ENCODE assay signal across 26 cellular contexts in the genomic region with DNA sequence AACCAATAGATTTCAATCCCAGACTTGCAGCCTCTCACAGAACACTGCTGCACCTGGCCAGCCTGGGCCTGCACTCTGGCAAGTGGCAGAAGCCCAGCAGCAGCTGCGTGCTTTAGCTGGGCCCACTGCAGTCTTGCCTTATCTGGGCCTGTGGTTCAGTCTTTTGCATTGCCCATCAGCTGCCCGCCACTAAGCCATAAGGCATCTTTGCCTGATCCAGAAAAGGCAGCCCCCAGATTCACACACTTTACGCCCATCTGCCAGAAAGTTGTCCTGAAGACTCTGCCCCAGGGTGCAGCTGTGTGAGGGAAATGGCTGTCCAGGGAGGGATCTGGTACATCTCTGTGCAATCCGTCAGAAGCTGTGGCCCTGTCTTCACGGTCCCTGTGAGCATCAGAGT.
DNase-seq lines count a peak whose midpoint lies in the region; ATAC-seq and TF ChIP-seq lines count a peak whose summit lies in the region.
"Had no signal": no experiment of that assay in that cellular context is flagged by ENCODE, and none has a peak within 500 bp of the region (broad histone marks: within the 10 kb centered on the region; RNA-seq: fewer than 3 reads in every experiment).

No MANE protein-coding gene starts in this region.

- peaks cover 3% of the 10 kb centered on the region for H3K9me3 Mint-ChIP-seq in glutamatergic neuron (ENCODE audit: unreplicated experiment)
- H3K9me3 Mint-ChIP-seq in progenitor cell of endocrine pancreas (ENCODE audit: low read depth) = no peaks in the 10 kb centered on the region
- H3K9me3 Mint-ChIP-seq: T-helper 1 cell treated with Interleukin-12 subunit alpha and Interleukin-12 subunit beta and Interleukin-4 antibody, amounts not matched to agents 30 μg/mL and 1 μg/mL, for 36 hours had no signal

- H3K27ac Mint-ChIP-seq in glutamatergic neuron (ENCODE audit: unreplicated experiment) = peak overlapping the region; percentile 87
- peak overlapping the region; percentile 40 for H3K27ac Mint-ChIP-seq in progenitor cell of endocrine pancreas
- H3K27ac Mint-ChIP-seq: activated CD4-positive, alpha-beta T cell treated with anti-CD3 and anti-CD28 coated beads for 36 hours; CD4-positive, alpha-beta memory T cell; immature natural killer cell; T-helper 1 cell treated with Interleukin-12 subunit alpha and Interleukin-12 subunit beta and Interleukin-4 antibody, amounts not matched to agents 30 μg/mL and 1 μg/mL, for 36 hours had no signal

- no peak for ATAC-seq in GM19452 (IDR thresholded peaks at IDR 0.05; ENCODE audit: unreplicated experiment)
- ATAC-seq: activated CD4-positive, alpha-beta T cell treated with anti-CD3 and anti-CD28 coated beads for 36 hours; Panc1; upper lobe of right lung had no signal

- TF ChIP-seq CTCF in GM12865 (IDR thresholded peaks at IDR 0.05; ENCODE audit: insufficient read depth, low read depth, low read length, missing control alignments) (no peak), glutamatergic neuron (IDR thresholded peaks at IDR 0.05; ENCODE audit: partially characterized antibody, unreplicated experiment) (no peak), progenitor cell of endocrine pancreas (IDR thresholded peaks at IDR 0.05; ENCODE audit: unreplicated experiment) (no peak)

- H3K4me1 Mint-ChIP-seq in glutamatergic neuron (ENCODE audit: low read depth, unreplicated experiment) (peaks cover 11% of the 10 kb centered on the region), progenitor cell of endocrine pancreas (ENCODE audit: low read depth) (peaks cover 21% of the 10 kb centered on the region)
- H3K4me1 Mint-ChIP-seq: activated CD4-positive, alpha-beta T cell treated with anti-CD3 and anti-CD28 coated beads for 36 hours; CD4-positive, alpha-beta memory T cell; immature natural killer cell had no signal

- H3K27me3 Mint-ChIP-seq in glutamatergic neuron (ENCODE audit: unreplicated experiment) = peaks cover 5% of the 10 kb centered on the region
- H3K27me3 Mint-ChIP-seq in progenitor cell of endocrine pancreas = no peaks in the 10 kb centered on the region
- H3K27me3 Mint-ChIP-seq: activated CD4-positive, alpha-beta T cell treated with anti-CD3 and anti-CD28 coated beads for 36 hours had no signal

- DNase-seq in GM12865 (ENCODE audit: low read depth) (peak; percentile 1), RPMI8226 (peak; percentile 5), glutamatergic neuron (peak; percentile 38), progenitor cell of endocrine pancreas (ENCODE audit: low spot score, unreplicated experiment) (no peak), medulla oblongata (ENCODE audit: extremely low spot score) (no peak), T-helper 1 cell (no peak), NCI-H1436 treated with DMSO at 0.1 percent for 48 hours (lab: John Stamatoyannopoulos, UW) (no peak)
- DNase-seq: activated CD4-positive, alpha-beta T cell treated with anti-CD3 and anti-CD28 coated beads for 36 hours; activated CD8-positive, alpha-beta memory T cell treated with anti-CD3 and anti-CD28 coated beads for 24 hours; activated naive CD4-positive, alpha-beta T cell; activated T-cell treated with anti-CD3 and anti-CD28 coated beads, Interleukin-2, amount 50 U/mL, for 1 hour; CD4-positive, alpha-beta memory T cell; DMS79 treated with DMSO at 0.1 percent for 48 hours; effector memory CD4-positive, alpha-beta T cell; foreskin fibroblast; HCEC 1CT; immature natural killer cell; IMR-90; NCI-H1105 treated with DMSO at 0.1 percent for 48 hours; NCI-H2081; NCI-H446 treated with DMSO at 0.1 percent for 48 hours; upper lobe of right lung had no signal

- no peak overlapping the region for H3K4me3 ChIP-seq in GM12865 (ENCODE audit: low read depth, low read length)
- H3K4me3 ChIP-seq: SJSA1, upper lobe of right lung had no signal

- H3K36me3 Mint-ChIP-seq in glutamatergic neuron (ENCODE audit: unreplicated experiment) (no peaks in the 10 kb centered on the region), progenitor cell of endocrine pancreas (ENCODE audit: insufficient read depth) (peaks cover 7% of the 10 kb centered on the region)
- H3K36me3 Mint-ChIP-seq: CD4-positive, alpha-beta memory T cell had no signal

- H3K4me3 Mint-ChIP-seq in glutamatergic neuron (ENCODE audit: unreplicated experiment) (no peak overlapping the region), progenitor cell of endocrine pancreas (ENCODE audit: low read depth) (no peak overlapping the region)
- H3K4me3 Mint-ChIP-seq: activated CD4-positive, alpha-beta T cell treated with anti-CD3 and anti-CD28 coated beads for 36 hours; CD4-positive, alpha-beta memory T cell; immature natural killer cell; T-helper 1 cell treated with Interleukin-12 subunit alpha and Interleukin-12 subunit beta and Interleukin-4 antibody, amounts not matched to agents 30 μg/mL and 1 μg/mL, for 36 hours had no signal

Comparison
In these comparisons a context has a peak if more than half of its experiments do, and no peak if none do; other contexts are left out.
1. DNase-seq: peak in GM12865 (single experiment), RPMI8226 (single experiment) and glutamatergic neuron (single experiment); none in progenitor cell of endocrine pancreas (single experiment), medulla oblongata (single experiment), T-helper 1 cell (0 of 5) and NCI-H1436 treated with DMSO at 0.1 percent for 48 hours (single experiment).